ENCODE assay signal across 15 cellular contexts in genomic region chr20:48618052-48618451, GRCh38.
DNase-seq lines count a peak whose midpoint lies in the region; ATAC-seq and TF ChIP-seq lines count a peak whose summit lies in the region.
"Had no signal": no experiment of that assay in that cellular context is flagged by ENCODE, and none has a peak within 500 bp of the region (broad histone marks: within the 10 kb centered on the region; RNA-seq: fewer than 3 reads in every experiment).

No MANE protein-coding gene starts in this region.

- H3K36me3 ChIP-seq in RWPE2 (ENCODE audit: low read depth) (no peaks in the 10 kb centered on the region), upper lobe of right lung (no peaks in the 10 kb centered on the region)
- H3K36me3 ChIP-seq: BE2C had no signal

- H3K4me1 Mint-ChIP-seq in activated T-helper 17 cell treated with anti-CD3 and anti-CD28 coated beads, Interleukin-2, amount 50 U/mL, for 72 hours: peaks cover 10% of the 10 kb centered on the region
- peaks cover 20% of the 10 kb centered on the region for H3K4me1 Mint-ChIP-seq in nephron progenitor cell

- no peak overlapping the region for H3K4me3 Mint-ChIP-seq in activated T-helper 17 cell treated with anti-CD3 and anti-CD28 coated beads, Interleukin-2, amount 50 U/mL, for 72 hours
- H3K4me3 Mint-ChIP-seq in nephron progenitor cell: no peak overlapping the region
- H3K4me3 Mint-ChIP-seq: CD4-positive, alpha-beta memory T cell; HFFc6 had no signal

- intact Hi-C loops in upper lobe of right lung (cut with DNase I): no loop called here

- TF ChIP-seq CTCF in RWPE2 (IDR thresholded peaks at IDR 0.05; ENCODE audit: poor library complexity, severe bottlenecking): no peak
- TF ChIP-seq CTCF in nephron progenitor cell (IDR thresholded peaks at IDR 0.05): no peak
- no peak for TF ChIP-seq CTCF in upper lobe of right lung (IDR thresholded peaks at IDR 0.05)

- peak; percentile 77 for DNase-seq in RWPE2 (ENCODE audit: low spot score)
- no peak for DNase-seq in nephron progenitor cell
- DNase-seq in upper lobe of right lung: peak; percentile 61
- DNase-seq: BE2C; CD4-positive, alpha-beta memory T cell; DND-41; GDM1; HCEC 1CT; HFFc6 had no signal

- H3K27ac ChIP-seq in RWPE2 (ENCODE audit: poor library complexity, severe bottlenecking) (no peak overlapping the region), upper lobe of right lung (no peak overlapping the region)
- H3K27ac ChIP-seq: A549, C4-2B had no signal

- H3K9me3 ChIP-seq in RWPE2 (ENCODE audit: severe bottlenecking) (no peaks in the 10 kb centered on the region), upper lobe of right lung (no peaks in the 10 kb centered on the region)
- H3K9me3 ChIP-seq: A549, BE2C had no signal

- no peaks in the 10 kb centered on the region for H3K27me3 Mint-ChIP-seq in activated T-helper 17 cell treated with anti-CD3 and anti-CD28 coated beads, Interleukin-2, amount 50 U/mL, for 72 hours
- peaks cover 4% of the 10 kb centered on the region for H3K27me3 Mint-ChIP-seq in nephron progenitor cell (ENCODE audit: low read depth, poor library complexity)
- H3K27me3 Mint-ChIP-seq: CD4-positive, alpha-beta memory T cell; IgD-negative memory B cell had no signal

- H3K4me3 ChIP-seq in RWPE2 (ENCODE audit: severe bottlenecking): no peak overlapping the region
- no peak overlapping the region for H3K4me3 ChIP-seq in upper lobe of right lung
- H3K4me3 ChIP-seq: A549 had no signal

- peak overlapping the region; percentile 14 for H3K27ac Mint-ChIP-seq in activated T-helper 17 cell treated with anti-CD3 and anti-CD28 coated beads, Interleukin-2, amount 50 U/mL, for 72 hours
- H3K27ac Mint-ChIP-seq in nephron progenitor cell: peak overlapping the region; percentile 48
- H3K27ac Mint-ChIP-seq: HFFc6, IgD-negative memory B cell had no signal

- ATAC-seq in RWPE2 (ENCODE audit: low read depth): no peak
- no peak for ATAC-seq in activated T-helper 17 cell treated with anti-CD3 and anti-CD28 coated beads, Interleukin-2, amount 50 U/mL, for 72 hours (replicated peaks)
- ATAC-seq in upper lobe of right lung: no peak
- ATAC-seq in HG03442 (IDR thresholded peaks at IDR 0.05; ENCODE audit: unreplicated experiment): no peak
- no peak for ATAC-seq in HG03280 (IDR thresholded peaks at IDR 0.05; ENCODE audit: unreplicated experiment)
- ATAC-seq: A549 had no signal

- H3K4me1 ChIP-seq in RWPE2 (ENCODE audit: insufficient read depth, poor library complexity, severe bottlenecking) (peaks cover 24% of the 10 kb centered on the region), upper lobe of right lung (peaks cover 17% of the 10 kb centered on the region)

- H3K36me3 Mint-ChIP-seq in activated T-helper 17 cell treated with anti-CD3 and anti-CD28 coated beads, Interleukin-2, amount 50 U/mL, for 72 hours (ENCODE audit: low read depth): peaks cover 6% of the 10 kb centered on the region
- no peaks in the 10 kb centered on the region for H3K36me3 Mint-ChIP-seq in nephron progenitor cell (ENCODE audit: low read depth)
- H3K36me3 Mint-ChIP-seq: IgD-negative memory B cell had no signal

- H3K27me3 ChIP-seq in RWPE2 (ENCODE audit: insufficient read depth, poor library complexity, severe bottlenecking): no peaks in the 10 kb centered on the region
- H3K27me3 ChIP-seq in upper lobe of right lung: no peaks in the 10 kb centered on the region

- no peaks in the 10 kb centered on the region for H3K9me3 Mint-ChIP-seq in activated T-helper 17 cell treated with anti-CD3 and anti-CD28 coated beads, Interleukin-2, amount 50 U/mL, for 72 hours
- H3K9me3 Mint-ChIP-seq in nephron progenitor cell: no peaks in the 10 kb centered on the region
- H3K9me3 Mint-ChIP-seq: HFFc6, IgD-negative memory B cell had no signal
